ENCODE assay signal across 26 cellular contexts in genomic region chr2:15195723-15196270, GRCh38.
"Had no signal": no experiment of that assay in that cellular context is flagged by ENCODE, and none has a peak within 500 bp of the region (broad histone marks: within the 10 kb centered on the region; RNA-seq: fewer than 3 reads in every experiment).

No MANE protein-coding gene starts in this region.

- H3K27ac Mint-ChIP-seq: activated CD4-positive, alpha-beta memory T cell treated with anti-CD3 and anti-CD28 coated beads, Interleukin-2, amount 10 ng/mL, durations not matched to agents 7 days and 5 days; activated naive CD4-positive, alpha-beta T cell treated with anti-CD3 and anti-CD28 coated beads for 36 hours; activated T-helper 2 cell treated with anti-CD3 and anti-CD28 coated beads, Interferon-gamma antibody, Interleukin-2, Interleukin-4, amounts not matched to agents 10 μg/mL and 5 μg/mL and 100 μg/mL, durations not matched to agents 14 hours and 24 hours and 36 hours; memory B cell; natural killer cell; stimulated activated memory B cell treated with anti-CD40 and anti-IgM and Interleukin-4, amounts not matched to agents 10 μg/mL and 1 μg/mL and 100 μg/mL, for 72 hours; T-cell had no signal

- FAIRE-seq: colon, kidney had no signal

- DNase-seq: activated CD4-positive, alpha-beta memory T cell treated with anti-CD3 and anti-CD28 coated beads, Interleukin-2, amount 10 ng/mL, durations not matched to agents 7 days and 5 days; activated CD4-positive, alpha-beta T cell treated with anti-CD3 and anti-CD28 coated beads for 48 hours; activated CD4-positive, CD25-positive, alpha-beta regulatory T cell; activated naive CD4-positive, alpha-beta T cell treated with anti-CD3 and anti-CD28 coated beads for 36 hours; activated T-cell treated with anti-CD3 and anti-CD28 coated beads, Interleukin-2, amount 50 U/mL, for 1 hour; body of pancreas; central memory CD4-positive, alpha-beta T cell; dorsolateral prefrontal cortex; foreskin melanocyte; glutamatergic neuron; hippocampal formation; kidney; left ventricle myocardium inferior; natural killer cell; ovary; spleen; stimulated activated CD4-positive, alpha-beta T cell treated with anti-CD3 and anti-CD28 coated beads, Interleukin-4, amount 100 ng/mL, for 4 hours; T-cell; thyroid gland had no signal

- H3K4me1 ChIP-seq: body of pancreas, left ventricle myocardium inferior, spleen, thyroid gland, vagina had no signal

- H3K4me3 Mint-ChIP-seq: activated CD4-positive, alpha-beta memory T cell treated with anti-CD3 and anti-CD28 coated beads, Interleukin-2, amount 10 ng/mL, durations not matched to agents 7 days and 5 days; activated naive CD4-positive, alpha-beta T cell treated with anti-CD3 and anti-CD28 coated beads for 36 hours; memory B cell; natural killer cell; stimulated activated memory B cell treated with anti-CD40 and anti-IgM and Interleukin-4, amounts not matched to agents 10 μg/mL and 1 μg/mL and 100 μg/mL, for 72 hours; T-cell had no signal

- H3K4me3 ChIP-seq: body of pancreas, dorsolateral prefrontal cortex, left ventricle myocardium inferior, ovary, spleen, thyroid gland, vagina had no signal

- H3K27ac ChIP-seq: body of pancreas, dorsolateral prefrontal cortex, epithelial cell of prostate, left ventricle myocardium inferior, ovary, spleen, thyroid gland, vagina had no signal

- H3K4me1 Mint-ChIP-seq: activated CD4-positive, alpha-beta memory T cell treated with anti-CD3 and anti-CD28 coated beads, Interleukin-2, amount 10 ng/mL, durations not matched to agents 7 days and 5 days; stimulated activated memory B cell treated with anti-CD40 and anti-IgM and Interleukin-4, amounts not matched to agents 10 μg/mL and 1 μg/mL and 100 μg/mL, for 72 hours had no signal

- ATAC-seq: body of pancreas; natural killer cell; sciatic nerve; stimulated activated memory B cell treated with anti-CD40 and anti-IgM and Interleukin-4, amounts not matched to agents 10 μg/mL and 1 μg/mL and 100 μg/mL, for 72 hours; T-cell had no signal

- H3K9me3 ChIP-seq: body of pancreas, left ventricle myocardium inferior, ovary, spleen, thyroid gland, vagina had no signal

- H3K36me3 Mint-ChIP-seq: natural killer cell had no signal

- H3K9me3 Mint-ChIP-seq: activated CD4-positive, alpha-beta memory T cell treated with anti-CD3 and anti-CD28 coated beads, Interleukin-2, amount 10 ng/mL, durations not matched to agents 7 days and 5 days; activated naive CD4-positive, alpha-beta T cell treated with anti-CD3 and anti-CD28 coated beads for 36 hours; activated T-helper 2 cell treated with anti-CD3 and anti-CD28 coated beads, Interferon-gamma antibody, Interleukin-2, Interleukin-4, amounts not matched to agents 10 μg/mL and 5 μg/mL and 100 μg/mL, durations not matched to agents 14 hours and 24 hours and 36 hours; memory B cell; natural killer cell; stimulated activated memory B cell treated with anti-CD40 and anti-IgM and Interleukin-4, amounts not matched to agents 10 μg/mL and 1 μg/mL and 100 μg/mL, for 72 hours; T-cell had no signal

- H3K36me3 ChIP-seq: left ventricle myocardium inferior, ovary, thyroid gland, vagina had no signal

- H3K27me3 ChIP-seq: body of pancreas, dorsolateral prefrontal cortex, ovary, spleen, thyroid gland, vagina had no signal

- H3K27me3 Mint-ChIP-seq: activated CD4-positive, alpha-beta memory T cell treated with anti-CD3 and anti-CD28 coated beads, Interleukin-2, amount 10 ng/mL, durations not matched to agents 7 days and 5 days; memory B cell; stimulated activated memory B cell treated with anti-CD40 and anti-IgM and Interleukin-4, amounts not matched to agents 10 μg/mL and 1 μg/mL and 100 μg/mL, for 72 hours; T-cell had no signal
